Comparison of ENCODE assay signal across 8 cellular contexts in genomic region chr17:47323382-47324223, GRCh38. TPM values are rescaled to one million over a fixed set of nuclear protein-coding genes. Genes with fewer than 3 reads are reported as not detected.
DNase-seq lines count a peak whose midpoint lies in the region; ATAC-seq and TF ChIP-seq lines count a peak whose summit lies in the region.

Gene EFCAB13, plus strand, starts transcription at chr17:47323955. Its CDS starts 4,399 bp downstream, at chr17:47328354.

- H3K27me3 ChIP-seq in Panc1 (ENCODE audit: control insufficient read depth, insufficient read depth, low read length) (no peaks in the 10 kb centered on the region), fibroblast of lung (ENCODE audit: control insufficient read depth, insufficient read depth, low read length) (no peaks in the 10 kb centered on the region)

- H3K4me1 ChIP-seq in Panc1 (ENCODE audit: control insufficient read depth, insufficient read depth, low read length), result no peaks in the 10 kb centered on the region; the same call in 1 of the 2 replicates
- H3K4me1 ChIP-seq in fibroblast of lung (ENCODE audit: control insufficient read depth, extremely low read depth, insufficient read depth, low read length), result no peaks in the 10 kb centered on the region

- no peaks in the 10 kb centered on the region for H4K20me1 ChIP-seq in fibroblast of lung (ENCODE audit: control insufficient read depth, extremely low read depth, insufficient read depth, low read length)

- no peaks in the 10 kb centered on the region for H3K9me3 Mint-ChIP-seq in IgD-negative memory B cell
- no peaks in the 10 kb centered on the region for H3K9me3 Mint-ChIP-seq in activated T-helper 1 cell treated with anti-CD3 and anti-CD28 coated beads, Interleukin-12 subunit alpha, Interleukin-12 subunit beta, Interleukin-2, Interleukin-4 antibody, amounts not matched to agents 30 ng/mL and 10 ng/mL and 1 ng/mL, durations not matched to agents 14 hours and 24 hours and 36 hours
- no peaks in the 10 kb centered on the region for H3K9me3 Mint-ChIP-seq in naive thymus-derived CD8-positive, alpha-beta T cell
- H3K9me3 Mint-ChIP-seq in stimulated activated naive B cell treated with anti-CD40 and anti-IgM and Interleukin-4, amounts not matched to agents 10 μg/mL and 1 μg/mL and 100 μg/mL, for 72 hours, result peaks cover 4 to 5% of the 10 kb centered on the region in 2 donors

- POLR2A ChIA-PET in Panc1 (lab: Charles Lee), result no interaction called here
- POLR2A ChIA-PET in naive thymus-derived CD8-positive, alpha-beta T cell (lab: Charles Lee), result interaction anchor here (0.6 to 1.9 kb wide), 10 partner anchors 8 to 1449 kb away, joined by 3 to 10 read pairs (median 4); partner anchors contain the start of genes KPNB1 and NFE2L1

- DNase-seq in DMS79 (lab: John Stamatoyannopoulos, UW), result peak; percentile 84
- peak; percentile 50 for DNase-seq in Panc1 (ENCODE audit: low read depth, low spot score)
- DNase-seq in activated T-helper 1 cell treated with anti-CD3 and anti-CD28 coated beads, Interleukin-12 subunit alpha, Interleukin-12 subunit beta, Interleukin-2, Interleukin-4 antibody, amounts not matched to agents 30 ng/mL and 10 ng/mL and 1 ng/mL, durations not matched to agents 14 hours and 24 hours and 36 hours (ENCODE audit: low spot score), result peak; percentile 77
- DNase-seq in fibroblast of lung (ENCODE audit: low read depth in 2 of 2), result peak; percentile 76 to 81
- peak; percentile 70 to 91 (median 78) for DNase-seq in naive thymus-derived CD8-positive, alpha-beta T cell
- DNase-seq in stimulated activated naive B cell treated with anti-CD40 and anti-IgM and Interleukin-4, amounts not matched to agents 10 μg/mL and 1 μg/mL and 100 μg/mL, for 72 hours, result peak; percentile 88

- H3K27me3 Mint-ChIP-seq in IgD-negative memory B cell, result no peaks in the 10 kb centered on the region
- peaks cover 22% of the 10 kb centered on the region for H3K27me3 Mint-ChIP-seq in activated T-helper 1 cell treated with anti-CD3 and anti-CD28 coated beads, Interleukin-12 subunit alpha, Interleukin-12 subunit beta, Interleukin-2, Interleukin-4 antibody, amounts not matched to agents 30 ng/mL and 10 ng/mL and 1 ng/mL, durations not matched to agents 14 hours and 24 hours and 36 hours (ENCODE audit: insufficient read depth)
- no peaks in the 10 kb centered on the region for H3K27me3 Mint-ChIP-seq in naive thymus-derived CD8-positive, alpha-beta T cell
- H3K27me3 Mint-ChIP-seq in stimulated activated naive B cell treated with anti-CD40 and anti-IgM and Interleukin-4, amounts not matched to agents 10 μg/mL and 1 μg/mL and 100 μg/mL, for 72 hours, result no peaks in the 10 kb centered on the region

- peak within 1 kb of the TSS; percentile 68 for H3K9ac ChIP-seq in fibroblast of lung (ENCODE audit: insufficient read depth, low read length)

- H3K36me3 ChIP-seq in Panc1 (ENCODE audit: control insufficient read depth, insufficient read depth, low read length) (no peaks in the 10 kb centered on the region), fibroblast of lung (ENCODE audit: control insufficient read depth, insufficient read depth, low read length) (no peaks in the 10 kb centered on the region)

- H3K27ac ChIP-seq in Panc1 (ENCODE audit: low read length) (peak within 1 kb of the TSS; percentile 95), fibroblast of lung (ENCODE audit: insufficient read depth, low read length) (peak within 1 kb of the TSS; percentile 82)

- in situ Hi-C loops in Panc1 (cut with HindIII; ENCODE audit: low pct_unique_long_range_greater_than_20kb, low sequenced_read_pairs), result no loop called here

- TF ChIP-seq CTCF in Panc1 (IDR thresholded peaks at IDR 0.05) (peak; percentile 43), fibroblast of lung (conservative IDR thresholded peaks at IDR 0.05 in 1 of 2, IDR thresholded peaks at IDR 0.05 in 1 of 2; ENCODE audit: low read depth in 1 of 2, low read length in 2 of 2) (no peak)

- peaks cover 2% of the 10 kb centered on the region for H3K36me3 Mint-ChIP-seq in IgD-negative memory B cell
- peaks cover 4% of the 10 kb centered on the region for H3K36me3 Mint-ChIP-seq in activated T-helper 1 cell treated with anti-CD3 and anti-CD28 coated beads, Interleukin-12 subunit alpha, Interleukin-12 subunit beta, Interleukin-2, Interleukin-4 antibody, amounts not matched to agents 30 ng/mL and 10 ng/mL and 1 ng/mL, durations not matched to agents 14 hours and 24 hours and 36 hours (ENCODE audit: low read depth)
- peaks cover 0 to 3% (median 0%) of the 10 kb centered on the region in 3 donors for H3K36me3 Mint-ChIP-seq in naive thymus-derived CD8-positive, alpha-beta T cell
- peaks cover 4 to 9% of the 10 kb centered on the region in 2 donors for H3K36me3 Mint-ChIP-seq in stimulated activated naive B cell treated with anti-CD40 and anti-IgM and Interleukin-4, amounts not matched to agents 10 μg/mL and 1 μg/mL and 100 μg/mL, for 72 hours

- H3K27ac Mint-ChIP-seq in IgD-negative memory B cell, result peak within 1 kb of the TSS; percentile 93 to 99 (median 98)
- peak within 1 kb of the TSS; percentile 94 for H3K27ac Mint-ChIP-seq in activated T-helper 1 cell treated with anti-CD3 and anti-CD28 coated beads, Interleukin-12 subunit alpha, Interleukin-12 subunit beta, Interleukin-2, Interleukin-4 antibody, amounts not matched to agents 30 ng/mL and 10 ng/mL and 1 ng/mL, durations not matched to agents 14 hours and 24 hours and 36 hours
- H3K27ac Mint-ChIP-seq in naive thymus-derived CD8-positive, alpha-beta T cell, result peak within 1 kb of the TSS; percentile 91 to 100 (median 99)
- H3K27ac Mint-ChIP-seq in stimulated activated naive B cell treated with anti-CD40 and anti-IgM and Interleukin-4, amounts not matched to agents 10 μg/mL and 1 μg/mL and 100 μg/mL, for 72 hours, result peak within 1 kb of the TSS; percentile 99

- H3K79me2 ChIP-seq in fibroblast of lung (ENCODE audit: control insufficient read depth, insufficient read depth, low read length), result no peaks in the 10 kb centered on the region

- BruUV-seq in Panc1 (replicated peaks; lab: Mats Ljungman, UMichigan), result no TSS peak

- H3K9me3 ChIP-seq in Panc1 (ENCODE audit: control insufficient read depth, insufficient read depth, low read depth, low read length) (no peaks in the 10 kb centered on the region), fibroblast of lung (ENCODE audit: control insufficient read depth, insufficient read depth, low read depth, low read length) (no peaks in the 10 kb centered on the region)

- H3K4me3 ChIP-seq in Panc1 (ENCODE audit: low read depth in 2 of 2, low read length in 2 of 2) (peak within 1 kb of the TSS; percentile 67 to 90), fibroblast of lung (replicated peaks in 1 of 4; ENCODE audit: control extremely low read depth in 1 of 4, insufficient read depth in 1 of 4, low read depth in 3 of 4, low read length in 4 of 4) (peak within 1 kb of the TSS; percentile 70 to 86 (median 78))

- peak within 1 kb of the TSS; percentile 94 to 100 (median 99) for H3K4me3 Mint-ChIP-seq in IgD-negative memory B cell
- H3K4me3 Mint-ChIP-seq in activated T-helper 1 cell treated with anti-CD3 and anti-CD28 coated beads, Interleukin-12 subunit alpha, Interleukin-12 subunit beta, Interleukin-2, Interleukin-4 antibody, amounts not matched to agents 30 ng/mL and 10 ng/mL and 1 ng/mL, durations not matched to agents 14 hours and 24 hours and 36 hours, result peak within 1 kb of the TSS; percentile 96
- peak within 1 kb of the TSS; percentile 91 to 100 (median 98) for H3K4me3 Mint-ChIP-seq in naive thymus-derived CD8-positive, alpha-beta T cell
- H3K4me3 Mint-ChIP-seq in stimulated activated naive B cell treated with anti-CD40 and anti-IgM and Interleukin-4, amounts not matched to agents 10 μg/mL and 1 μg/mL and 100 μg/mL, for 72 hours, result peak within 1 kb of the TSS; percentile 95 to 99

- ATAC-seq in GM21576 (IDR thresholded peaks at IDR 0.05; ENCODE audit: unreplicated experiment) (peak; percentile 64), Panc1 (peak; percentile 97)
- ATAC-seq in naive thymus-derived CD8-positive, alpha-beta T cell, result peak; percentile 83 to 88
- peak; percentile 83 to 86 for ATAC-seq in stimulated activated naive B cell treated with anti-CD40 and anti-IgM and Interleukin-4, amounts not matched to agents 10 μg/mL and 1 μg/mL and 100 μg/mL, for 72 hours (replicated peaks)

- H3K4me1 Mint-ChIP-seq in IgD-negative memory B cell, result peaks cover 7 to 18% (median 10%) of the 10 kb centered on the region in 3 donors
- H3K4me1 Mint-ChIP-seq in activated T-helper 1 cell treated with anti-CD3 and anti-CD28 coated beads, Interleukin-12 subunit alpha, Interleukin-12 subunit beta, Interleukin-2, Interleukin-4 antibody, amounts not matched to agents 30 ng/mL and 10 ng/mL and 1 ng/mL, durations not matched to agents 14 hours and 24 hours and 36 hours (ENCODE audit: low read depth), result peaks cover 29% of the 10 kb centered on the region
- H3K4me1 Mint-ChIP-seq in naive thymus-derived CD8-positive, alpha-beta T cell, result peaks cover 9 to 24% (median 20%) of the 10 kb centered on the region in 4 donors
- peaks cover 17 to 18% of the 10 kb centered on the region in 2 donors for H3K4me1 Mint-ChIP-seq in stimulated activated naive B cell treated with anti-CD40 and anti-IgM and Interleukin-4, amounts not matched to agents 10 μg/mL and 1 μg/mL and 100 μg/mL, for 72 hours

- peak within 1 kb of the TSS; percentile 97 for H2AFZ ChIP-seq in fibroblast of lung (ENCODE audit: low read length)

- H3K4me2 ChIP-seq in fibroblast of lung (ENCODE audit: extremely low read depth, insufficient read depth, low read length), result peak within 1 kb of the TSS; percentile 93

- intact Hi-C loops in Panc1 (cut with micrococcal nuclease; ENCODE audit: unreplicated experiment), result no loop called here
- intact Hi-C loops in activated T-helper 1 cell treated with anti-CD3 and anti-CD28 coated beads, Interleukin-12 subunit alpha, Interleukin-12 subunit beta, Interleukin-2, Interleukin-4 antibody, amounts not matched to agents 30 ng/mL and 10 ng/mL and 1 ng/mL, durations not matched to agents 14 hours and 24 hours and 36 hours (cut with micrococcal nuclease), result loop anchor here (10.0 kb wide), 1 partner anchor 411 kb away; the partner anchor contains the start of gene TBX21

- CTCF ChIA-PET in Panc1 (lab: Charles Lee), result no interaction called here

RNA-seq across cellular contexts. Expression of gene EFCAB13, which starts in this region (rescaled TPM):
- polyA plus RNA-seq in IgD-negative memory B cell (10.2 TPM), fibroblast of lung (1.0 and 1.3 TPM in 2 replicates)
- total RNA-seq in Panc1 (2021; ENCODE audit: unreplicated experiment) (7.1 TPM), fibroblast of lung (9.2 and 10.0 TPM in 2 replicates)
- polyA plus RNA-seq in Panc1 (2012; ENCODE audit: insufficient read length), result 3.0 TPM
- total RNA-seq in activated T-helper 1 cell treated with anti-CD3 and anti-CD28 coated beads, Interleukin-12 subunit alpha, Interleukin-12 subunit beta, Interleukin-2, Interleukin-4 antibody, amounts not matched to agents 30 ng/mL and 10 ng/mL and 1 ng/mL, durations not matched to agents 14 hours and 24 hours and 36 hours, result 2.4 and 2.8 TPM in 2 replicates
- polyA plus RNA-seq in fibroblast of lung (2012), result 0.70 and 1.3 TPM in 2 replicates
- polyA minus RNA-seq in fibroblast of lung (ENCODE audit: low replicate concordance), result not detected in 2 replicates
- 10 to 100 TPM; 42.8 to 51.1 TPM for total RNA-seq in naive thymus-derived CD8-positive, alpha-beta T cell
- 10 to 100 TPM in 2 of 3 donors, 1 to 10 TPM in 1; 3.6 to 11.8 (median 11.0) TPM for polyA plus RNA-seq in naive thymus-derived CD8-positive, alpha-beta T cell

Comparison
In these comparisons a context has a peak if more than half of its experiments do, and no peak if none do; other contexts are left out.
1. Peak in every context shown above with its lines: DNase-seq, ATAC-seq, H3K4me3 ChIP-seq and H3K27ac ChIP-seq.